ENCODE assay signal across 8 cellular contexts in the genomic region with DNA sequence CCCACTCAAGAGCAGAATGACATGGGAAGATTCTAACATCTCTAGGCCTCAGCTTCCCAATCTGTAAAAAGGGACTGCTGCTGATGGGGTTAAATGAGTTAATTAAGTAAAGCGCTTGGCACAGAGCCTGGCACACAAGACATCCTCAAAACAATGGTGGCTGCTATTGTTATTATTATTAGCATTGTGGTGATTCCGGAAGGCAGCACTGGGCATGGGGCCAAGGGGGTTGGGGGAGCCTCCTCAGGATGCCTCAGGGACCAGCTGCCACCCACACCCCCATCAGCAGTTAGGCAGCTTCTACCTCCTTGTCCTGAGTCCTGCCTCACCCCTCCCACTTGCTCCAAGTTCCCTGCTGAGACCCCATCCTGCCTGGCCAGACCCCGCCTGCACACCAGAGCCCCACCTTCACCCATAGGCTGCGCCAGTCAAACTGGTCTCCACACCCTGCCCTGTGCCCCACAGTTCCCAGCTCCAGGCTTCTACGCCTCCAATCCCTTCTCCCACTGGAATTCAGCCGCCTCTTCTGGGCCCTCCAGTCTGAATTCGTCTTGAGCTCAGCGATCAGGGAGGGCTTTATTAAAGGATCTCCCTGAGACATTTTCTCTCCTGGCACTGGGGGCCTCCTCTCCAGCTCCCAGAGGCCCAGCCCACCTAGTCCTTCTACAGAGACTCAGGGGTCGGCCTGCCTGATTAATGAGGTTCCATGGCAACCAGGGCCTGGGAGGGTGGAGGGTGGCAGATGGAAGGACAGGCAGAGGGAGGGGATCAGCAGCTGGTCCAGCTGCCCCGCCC. TPM values are rescaled to one million over a fixed set of nuclear protein-coding genes. Genes with fewer than 3 reads are reported as not detected.
A peak's percentile ranks its signal among the peaks of the same experiment; 100 is the strongest.
DNase-seq lines count a peak whose midpoint lies in the region; ATAC-seq, FAIRE-seq and TF ChIP-seq lines count a peak whose summit lies in the region.

No MANE protein-coding gene starts in this region.

- intact Hi-C loops in kidney (cut with DNase I) = no loop called here

- CTCF ChIA-PET in CD8-positive, alpha-beta memory T cell (lab: Charles Lee) = interaction anchor here (0.6 to 9.3 kb wide), 3 partner anchors 9 to 21 kb away, joined by 3 to 103 read pairs (median 10); partner anchors contain the start of gene ACTL10
- CTCF ChIA-PET in activated CD4-positive, alpha-beta memory T cell treated with anti-CD3 and anti-CD28 coated beads, Interleukin-2, amount 10 ng/mL, durations not matched to agents 7 days and 5 days (lab: Charles Lee) = interaction anchor here (1.0 to 1.8 kb wide), 7 partner anchors 10 to 48 kb away, joined by 3 to 12 read pairs (median 4); partner anchors contain the start of genes ACTL10, NECAB3, PXMP4 and ZNF341

- ATAC-seq in memory B cell (ENCODE audit: low read depth) = no peak
- ATAC-seq in gastroesophageal sphincter = no peak
- no peak for ATAC-seq in HG02588 (IDR thresholded peaks at IDR 0.05; ENCODE audit: unreplicated experiment)

- no peaks in the 10 kb centered on the region for H3K36me3 ChIP-seq in CD8-positive, alpha-beta memory T cell (ENCODE audit: insufficient read depth, low read length)
- H3K36me3 ChIP-seq in kidney (ENCODE audit: control insufficient read depth in 1 of 2, insufficient read depth in 2 of 2, low read length in 2 of 2) (no peaks in the 10 kb centered on the region), gastroesophageal sphincter (no peaks in the 10 kb centered on the region)

- no peaks in the 10 kb centered on the region for H3K36me3 Mint-ChIP-seq in CD8-positive, alpha-beta memory T cell
- peaks cover 36% of the 10 kb centered on the region for H3K36me3 Mint-ChIP-seq in activated CD4-positive, alpha-beta memory T cell treated with anti-CD3 and anti-CD28 coated beads, Interleukin-2, amount 10 ng/mL, durations not matched to agents 7 days and 5 days (ENCODE audit: low read depth)
- no peaks in the 10 kb centered on the region for H3K36me3 Mint-ChIP-seq in memory B cell

- 40 to 63% methylated on average over 2 to 5 of the region's 10 CpGs for WGBS in gastroesophageal sphincter (ENCODE audit: low coverage in 1 of 2), 2 donors

- H3K27me3 Mint-ChIP-seq in CD8-positive, alpha-beta memory T cell = no peaks in the 10 kb centered on the region
- H3K27me3 Mint-ChIP-seq in activated CD4-positive, alpha-beta memory T cell treated with anti-CD3 and anti-CD28 coated beads, Interleukin-2, amount 10 ng/mL, durations not matched to agents 7 days and 5 days = no peaks in the 10 kb centered on the region
- H3K27me3 Mint-ChIP-seq in memory B cell = no peaks in the 10 kb centered on the region

- peaks cover 34% of the 10 kb centered on the region for H3K4me1 ChIP-seq in CD8-positive, alpha-beta memory T cell (ENCODE audit: insufficient read depth, low read length)
- peaks cover 0 to 6% of the 10 kb centered on the region in 2 donors for H3K4me1 ChIP-seq in kidney (ENCODE audit: control insufficient read depth in 1 of 2, insufficient read depth in 1 of 2, low read depth in 1 of 2, low read length in 2 of 2)
- peaks cover 0 to 25% (median 9%) of the 10 kb centered on the region in 3 donors for H3K4me1 ChIP-seq in gastroesophageal sphincter

- no peaks in the 10 kb centered on the region for H3K9me3 ChIP-seq in CD8-positive, alpha-beta memory T cell (ENCODE audit: low read length)
- H3K9me3 ChIP-seq in kidney (ENCODE audit: control insufficient read depth in 1 of 2, low read length in 2 of 2) (no peaks in the 10 kb centered on the region), gastroesophageal sphincter (no peaks in the 10 kb centered on the region)

- DNase-seq in CD8-positive, alpha-beta memory T cell = no peak
- peak; percentile 19 for DNase-seq in KBM-7
- DNase-seq in activated CD4-positive, alpha-beta memory T cell treated with anti-CD3 and anti-CD28 coated beads, Interleukin-2, amount 10 ng/mL, durations not matched to agents 7 days and 5 days = no peak
- DNase-seq in memory B cell (ENCODE audit: low spot score in 2 of 2) = no peak
- no peak for DNase-seq in kidney
- no peak for DNase-seq in HuH-7 (ENCODE audit: low spot score)

- H3K27me3 ChIP-seq in CD8-positive, alpha-beta memory T cell (ENCODE audit: insufficient read depth, low read length, poor library complexity, severe bottlenecking) = no peaks in the 10 kb centered on the region
- no peaks in the 10 kb centered on the region for H3K27me3 ChIP-seq in gastroesophageal sphincter

- peak overlapping the region; percentile 61 to 89 (median 73) for H3K4me3 Mint-ChIP-seq in CD8-positive, alpha-beta memory T cell
- peak overlapping the region; percentile 94 for H3K4me3 Mint-ChIP-seq in activated CD4-positive, alpha-beta memory T cell treated with anti-CD3 and anti-CD28 coated beads, Interleukin-2, amount 10 ng/mL, durations not matched to agents 7 days and 5 days
- peak overlapping the region; percentile 86 for H3K4me3 Mint-ChIP-seq in memory B cell

- H3K27ac Mint-ChIP-seq in CD8-positive, alpha-beta memory T cell = peak overlapping the region in 7 of 8 donors; percentile 17 to 88 (median 68)
- H3K27ac Mint-ChIP-seq in activated CD4-positive, alpha-beta memory T cell treated with anti-CD3 and anti-CD28 coated beads, Interleukin-2, amount 10 ng/mL, durations not matched to agents 7 days and 5 days = peak overlapping the region; percentile 94
- H3K27ac Mint-ChIP-seq in memory B cell = peak overlapping the region; percentile 82

- no peak for TF ChIP-seq EP300 in gastroesophageal sphincter (IDR thresholded peaks at IDR 0.05)

- H3K4me3 ChIP-seq in CD8-positive, alpha-beta memory T cell (ENCODE audit: low read length) = peak overlapping the region; percentile 37
- H3K4me3 ChIP-seq in kidney (ENCODE audit: low read length in 2 of 2) = no peak overlapping the region
- no peak overlapping the region for H3K4me3 ChIP-seq in gastroesophageal sphincter

- TF ChIP-seq CTCF in kidney (IDR thresholded peaks at IDR 0.05; ENCODE audit: borderline replicate concordance, extremely low read depth, insufficient read depth) = no peak
- TF ChIP-seq CTCF in gastroesophageal sphincter (IDR thresholded peaks at IDR 0.05) = no peak

- FAIRE-seq in kidney (lab: Jason Lieb, UNC) = no peak

- H3K9ac ChIP-seq in kidney (ENCODE audit: low read length in 2 of 2) = no peak overlapping the region

- peaks cover 35 to 55% (median 52%) of the 10 kb centered on the region in 3 donors for H3K4me1 Mint-ChIP-seq in CD8-positive, alpha-beta memory T cell
- H3K4me1 Mint-ChIP-seq in activated CD4-positive, alpha-beta memory T cell treated with anti-CD3 and anti-CD28 coated beads, Interleukin-2, amount 10 ng/mL, durations not matched to agents 7 days and 5 days = peaks cover 84% of the 10 kb centered on the region
- H3K4me1 Mint-ChIP-seq in memory B cell = peaks cover 26% of the 10 kb centered on the region

- POLR2A ChIA-PET in CD8-positive, alpha-beta memory T cell (lab: Charles Lee) = interaction anchor here (1.1 to 1.6 kb wide), 3 partner anchors 17 to 35 kb away, joined by 4 to 5 read pairs (median 5); partner anchors contain the start of gene PXMP4
- POLR2A ChIA-PET in activated CD4-positive, alpha-beta memory T cell treated with anti-CD3 and anti-CD28 coated beads, Interleukin-2, amount 10 ng/mL, durations not matched to agents 7 days and 5 days (lab: Charles Lee) = interaction anchor here (0.8 to 9.3 kb wide), 10 partner anchors 16 to 428 kb away, joined by 3 to 312 read pairs (median 6); partner anchors contain the start of genes ACTL10, C20orf144, CBFA2T2 and CHMP4B

- H3K9me3 Mint-ChIP-seq in CD8-positive, alpha-beta memory T cell = no peaks in the 10 kb centered on the region
- H3K9me3 Mint-ChIP-seq in activated CD4-positive, alpha-beta memory T cell treated with anti-CD3 and anti-CD28 coated beads, Interleukin-2, amount 10 ng/mL, durations not matched to agents 7 days and 5 days = no peaks in the 10 kb centered on the region
- no peaks in the 10 kb centered on the region for H3K9me3 Mint-ChIP-seq in memory B cell

- no peak for TF ChIP-seq POLR2A in gastroesophageal sphincter (IDR thresholded peaks at IDR 0.05)

- in situ Hi-C loops in KBM-7 (cut with MboI; ENCODE audit: low pct_unique_long_range_greater_than_20kb, low sequenced_read_pairs) = no loop called here

- H3K27ac ChIP-seq in CD8-positive, alpha-beta memory T cell (ENCODE audit: low read depth, low read length) = peak overlapping the region; percentile 43
- H3K27ac ChIP-seq in kidney (ENCODE audit: low read depth in 2 of 2, low read length in 2 of 2) (no peak overlapping the region), gastroesophageal sphincter (peak overlapping the region in 1 of 4 donors; percentile 75)

RNA-seq across cellular contexts. Expression of gene E2F1, which starts 1.5 kb away (rescaled TPM):
- 10 to 100 TPM; 68.8 to 72.3 TPM for total RNA-seq in CD8-positive, alpha-beta memory T cell
- polyA plus RNA-seq in CD8-positive, alpha-beta memory T cell = 0.52 TPM
- 10 to 100 TPM; 60.0 to 61.7 TPM for total RNA-seq in activated CD4-positive, alpha-beta memory T cell treated with anti-CD3 and anti-CD28 coated beads, Interleukin-2, amount 10 ng/mL, durations not matched to agents 7 days and 5 days
- total RNA-seq in kidney (1.5 TPM), gastroesophageal sphincter (1 to 10 TPM in 3 of 4 donors, under 1 TPM in 1; 0.57 to 4.4 (median 1.5) TPM)
- 0.90 TPM for polyA plus RNA-seq in kidney (ENCODE audit: insufficient read depth, low read depth, low replicate concordance)

RNA-seq across cellular contexts. Expression of gene NECAB3, which starts 10.5 kb away (rescaled TPM):
- total RNA-seq in CD8-positive, alpha-beta memory T cell = 10 to 100 TPM; 19.0 to 20.6 TPM
- 2.7 TPM for polyA plus RNA-seq in CD8-positive, alpha-beta memory T cell
- total RNA-seq in activated CD4-positive, alpha-beta memory T cell treated with anti-CD3 and anti-CD28 coated beads, Interleukin-2, amount 10 ng/mL, durations not matched to agents 7 days and 5 days = 10 to 100 TPM; 27.3 to 36.2 TPM
- total RNA-seq in kidney (19.7 TPM), gastroesophageal sphincter (10 to 100 TPM; 30.6 to 71.9 (median 52.9) TPM)
- 35.6 TPM for polyA plus RNA-seq in kidney (ENCODE audit: insufficient read depth, low read depth, low replicate concordance)

RNA-seq across cellular contexts. Expression of gene ACTL10, which starts 18.0 kb away (rescaled TPM):
- 1 to 10 TPM; 3.8 to 4.6 TPM for total RNA-seq in CD8-positive, alpha-beta memory T cell
- polyA plus RNA-seq in CD8-positive, alpha-beta memory T cell = 6.6 TPM
- total RNA-seq in activated CD4-positive, alpha-beta memory T cell treated with anti-CD3 and anti-CD28 coated beads, Interleukin-2, amount 10 ng/mL, durations not matched to agents 7 days and 5 days = 1 to 10 TPM; 3.7 to 4.5 TPM
- total RNA-seq in kidney = 3.0 TPM
- polyA plus RNA-seq in kidney (ENCODE audit: insufficient read depth, low read depth, low replicate concordance) = 1.7 TPM
- 1 to 10 TPM in 3 of 4 donors, under 1 TPM in 1; 0.54 to 2.7 (median 2.1) TPM for total RNA-seq in gastroesophageal sphincter

RNA-seq across cellular contexts. Expression of gene C20orf144, which starts 22.6 kb away (rescaled TPM):
- total RNA-seq in CD8-positive, alpha-beta memory T cell = under 1 TPM; 0.16 to 0.24 TPM
- not detected for polyA plus RNA-seq in CD8-positive, alpha-beta memory T cell
- total RNA-seq in activated CD4-positive, alpha-beta memory T cell treated with anti-CD3 and anti-CD28 coated beads, Interleukin-2, amount 10 ng/mL, durations not matched to agents 7 days and 5 days = under 1 TPM; 0.30 to 0.33 TPM
- total RNA-seq in kidney (0.16 TPM), gastroesophageal sphincter (not detected)
- not detected for polyA plus RNA-seq in kidney (ENCODE audit: insufficient read depth, low read depth, low replicate concordance)

RNA-seq across cellular contexts. Expression of gene PXMP4, which starts 35.4 kb away (rescaled TPM):
- 1 to 10 TPM; 8.4 to 9.1 TPM for total RNA-seq in CD8-positive, alpha-beta memory T cell
- polyA plus RNA-seq in CD8-positive, alpha-beta memory T cell = 23.6 TPM
- total RNA-seq in activated CD4-positive, alpha-beta memory T cell treated with anti-CD3 and anti-CD28 coated beads, Interleukin-2, amount 10 ng/mL, durations not matched to agents 7 days and 5 days = 10 to 100 TPM; 13.9 to 15.8 TPM
- total RNA-seq in kidney (11.6 TPM), gastroesophageal sphincter (1 to 10 TPM; 4.4 to 8.9 (median 6.8) TPM)
- 9.8 TPM for polyA plus RNA-seq in kidney (ENCODE audit: insufficient read depth, low read depth, low replicate concordance)

Comparison
In these comparisons a context has a peak if more than half of its experiments do, and no peak if none do; other contexts are left out.
1. RNA of gene E2F1, which starts 1.5 kb away (total RNA-seq): 68.8 to 72.3 TPM in CD8-positive, alpha-beta memory T cell and 60.0 to 61.7 TPM in activated CD4-positive, alpha-beta memory T cell treated with anti-CD3 and anti-CD28 coated beads, Interleukin-2, amount 10 ng/mL, durations not matched to agents 7 days and 5 days; 0.57 to 4.4 TPM in gastroesophageal sphincter and 1.5 TPM in kidney (single experiment); every median in the first group is over 10 times any median in the second.
2. Peak in every context shown above with its lines, with median percentiles within 50 percentile points of each other: H3K27ac Mint-ChIP-seq and H3K4me3 Mint-ChIP-seq.